1 cellular context compared by ENCODE assay signal in genomic region chr11:94457118-94458029, GRCh38.
A peak's percentile ranks its signal among the peaks of the same experiment; 100 is the strongest.
TF ChIP-seq lines count a peak whose summit lies in the region.

No MANE protein-coding gene starts in this region.

TF ChIP-seq in HCT116, 20 proteins besides CTCF, POLR2A, EP300 and RAD21 (continued from another document):
- peak; percentile 17; the same call in 1 of the 2 replicates for TF ChIP-seq FOSL1 (IDR thresholded peaks at IDR 0.05; ENCODE audit: low read depth)
- TF ChIP-seq ELF1 (IDR thresholded peaks at IDR 0.05; ENCODE audit: borderline replicate concordance, low read depth): no peak
